Comparison of ENCODE assay signal across 10 cellular contexts in genomic region chr1:226704169-226704921, GRCh38. TPM values are rescaled to one million over a fixed set of nuclear protein-coding genes. Genes with fewer than 3 reads are reported as not detected.
A peak's percentile ranks its signal among the peaks of the same experiment; 100 is the strongest.
DNase-seq lines count a peak whose midpoint lies in the region; ATAC-seq and TF ChIP-seq lines count a peak whose summit lies in the region.
"Had no signal": no experiment of that assay in that cellular context is flagged by ENCODE, and none has a peak within 500 bp of the region (broad histone marks: within the 10 kb centered on the region; RNA-seq: fewer than 3 reads in every experiment).

No MANE protein-coding gene starts in this region.

- H3K9me3 ChIP-seq in osteoblast (ENCODE audit: low read depth, low read length): no peaks in the 10 kb centered on the region

- peaks cover 33 to 39% of the 10 kb centered on the region in 2 donors for H3K36me3 Mint-ChIP-seq in CD14-positive monocyte
- no peaks in the 10 kb centered on the region for H3K36me3 Mint-ChIP-seq in chondrocyte (ENCODE audit: low read depth)

- no peaks in the 10 kb centered on the region for H3K36me3 ChIP-seq in KMS-11 (ENCODE audit: insufficient read depth)
- no peaks in the 10 kb centered on the region for H3K36me3 ChIP-seq in osteoblast (ENCODE audit: insufficient read depth, low read length)

- H3K9me3 Mint-ChIP-seq in CD14-positive monocyte (no peaks in the 10 kb centered on the region), chondrocyte (ENCODE audit: low read depth) (no peaks in the 10 kb centered on the region)

- peaks cover 12% of the 10 kb centered on the region for H3K4me1 ChIP-seq in KMS-11 (ENCODE audit: low read depth, poor library complexity, severe bottlenecking)
- H3K4me1 ChIP-seq in osteoblast (ENCODE audit: insufficient read depth, low read length): peaks cover 18% of the 10 kb centered on the region

- H3K4me3 ChIP-seq in KMS-11 (IDR thresholded peaks at IDR 0.05; ENCODE audit: insufficient read depth, low read depth, low read length) (no peak overlapping the region), osteoblast (ENCODE audit: insufficient read depth, low read length) (no peak overlapping the region)

- H4K20me1 ChIP-seq in KMS-11 (ENCODE audit: insufficient read depth) (no peaks in the 10 kb centered on the region), osteoblast (ENCODE audit: insufficient read depth, low read length) (no peaks in the 10 kb centered on the region)

- no peak overlapping the region for H3K9ac ChIP-seq in KMS-11

- H3K4me1 Mint-ChIP-seq in CD14-positive monocyte: peaks cover 31% of the 10 kb centered on the region
- peaks cover 34% of the 10 kb centered on the region for H3K4me1 Mint-ChIP-seq in chondrocyte (ENCODE audit: low read depth)

- H3K27ac Mint-ChIP-seq in CD14-positive monocyte (peak overlapping the region; percentile 73 to 95 (median 87)), chondrocyte (ENCODE audit: unreplicated experiment) (peak overlapping the region; percentile 87)

- H2AFZ ChIP-seq in KMS-11 (ENCODE audit: low read depth) (no peak overlapping the region), osteoblast (ENCODE audit: low read length) (no peak overlapping the region)

- H3K27me3 ChIP-seq in KMS-11 (ENCODE audit: insufficient read depth, low read depth) (no peaks in the 10 kb centered on the region), osteoblast (ENCODE audit: insufficient read depth, low read length) (no peaks in the 10 kb centered on the region)

- H3K27me3 Mint-ChIP-seq in CD14-positive monocyte (ENCODE audit: low read depth in 3 of 3) (peaks cover 0 to 2% (median 0%) of the 10 kb centered on the region in 3 donors), chondrocyte (ENCODE audit: low read depth) (no peaks in the 10 kb centered on the region)

- DNase-seq in CD14-positive monocyte (ENCODE audit: low spot score) (no peak), chondrocyte (ENCODE audit: low spot score) (no peak), osteoblast (ENCODE audit: insufficient read length, low spot score, missing footprints) (no peak), NCI-H748 treated with DMSO at 0.1 percent for 48 hours (lab: John Stamatoyannopoulos, UW) (no peak), A172 (ENCODE audit: low spot score) (no peak)
- DNase-seq: amniotic stem cell, NCI-H187 treated with DMSO at 0.1 percent for 48 hours had no signal

- intact Hi-C loops in CD14-positive monocyte (cut with micrococcal nuclease): no loop called here

- H3K27ac ChIP-seq in KMS-11 (no peak overlapping the region), osteoblast (ENCODE audit: low read depth, low read length) (no peak overlapping the region)

- peak overlapping the region; percentile 89 for H3K4me2 ChIP-seq in KMS-11
- peak overlapping the region; percentile 84 for H3K4me2 ChIP-seq in osteoblast (ENCODE audit: insufficient read depth, low read length)

- H3K79me2 ChIP-seq in KMS-11 (ENCODE audit: insufficient read depth, low read depth) (peaks cover 6% of the 10 kb centered on the region; the same call in 1 of the 2 replicates), osteoblast (ENCODE audit: insufficient read depth, low read length) (no peaks in the 10 kb centered on the region)

- ATAC-seq in GM18909 (IDR thresholded peaks at IDR 0.05; ENCODE audit: poor library complexity, unreplicated experiment): no peak
- ATAC-seq in HG03196 (IDR thresholded peaks at IDR 0.05; ENCODE audit: unreplicated experiment): no peak

- H3K4me3 Mint-ChIP-seq in CD14-positive monocyte: peak overlapping the region; percentile 76 to 86
- peak overlapping the region; percentile 63 for H3K4me3 Mint-ChIP-seq in chondrocyte (ENCODE audit: unreplicated experiment)

- TF ChIP-seq CTCF in CD14-positive monocyte (IDR thresholded peaks at IDR 0.05) (no peak), KMS-11 (conservative IDR thresholded peaks at IDR 0.05; ENCODE audit: low read depth, low read length) (no peak), chondrocyte (IDR thresholded peaks at IDR 0.05) (no peak), osteoblast (IDR thresholded peaks at IDR 0.05; ENCODE audit: extremely low read depth, low read depth, low read length) (no peak)

RNA-seq across cellular contexts. Expression of gene ITPKB, which starts 34.7 kb away (rescaled TPM):
- 10 to 100 TPM in 1 of 2 donors, 1 to 10 TPM in 1; 7.3 to 10.2 TPM for polyA plus RNA-seq in CD14-positive monocyte
- total RNA-seq in chondrocyte: 13.3 to 13.7 TPM (median 13.4 TPM) in 3 replicates
- 6.2 and 7.1 TPM in 2 replicates for total RNA-seq in osteoblast
- total RNA-seq in A172 (2014; rRNA removed; shearing (Covaris generic)): 1.9 and 2.3 TPM in 2 replicates
